8 cellular contexts compared by ENCODE assay signal in the genomic region with DNA sequence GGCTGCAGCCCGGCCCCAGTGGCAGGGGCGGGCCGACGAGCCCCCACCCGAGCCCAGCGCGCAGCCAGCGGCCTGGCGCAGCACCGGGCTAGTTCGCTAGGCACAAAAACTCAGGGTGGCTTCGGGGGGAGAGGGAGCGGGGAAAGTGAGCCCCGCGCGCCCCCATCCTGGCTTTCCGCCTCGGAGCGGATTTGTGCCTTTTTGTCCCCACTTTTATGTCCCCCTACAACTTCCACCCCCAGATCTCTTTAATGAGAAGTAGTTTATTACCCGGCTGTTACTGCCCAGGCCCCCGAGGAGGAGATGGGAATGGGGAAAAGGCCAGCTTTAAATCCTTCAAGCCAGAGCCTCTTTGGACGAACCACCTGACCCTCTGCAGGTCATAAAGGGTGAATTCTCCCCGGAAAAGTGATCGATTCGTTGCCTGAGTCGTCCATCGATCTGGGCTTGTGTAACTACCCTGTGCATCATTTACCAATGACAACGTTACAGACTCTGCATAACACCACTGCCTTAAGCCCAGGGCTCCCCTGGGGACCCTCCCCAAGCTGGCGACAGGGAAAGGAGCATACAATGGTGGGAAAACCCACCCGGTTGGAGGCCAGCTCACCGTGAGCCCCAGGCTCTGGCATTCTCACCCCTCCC. TPM values are rescaled to one million over a fixed set of nuclear protein-coding genes. Genes with fewer than 3 reads are reported as not detected.
DNase-seq lines count a peak whose midpoint lies in the region; ATAC-seq and TF ChIP-seq lines count a peak whose summit lies in the region.
"Had no signal": no experiment of that assay in that cellular context is flagged by ENCODE, and none has a peak within 500 bp of the region (broad histone marks: within the 10 kb centered on the region; RNA-seq: fewer than 3 reads in every experiment).

No MANE protein-coding gene starts in this region.

- H3K36me3 ChIP-seq in IMR-90 (ENCODE audit: control insufficient read depth, insufficient read depth, low read length) (no peaks in the 10 kb centered on the region), liver (ENCODE audit: control insufficient read depth in 4 of 4, insufficient read depth in 3 of 4, low read depth in 1 of 4, low read length in 3 of 4) (no peaks in the 10 kb centered on the region)

- POLR2A ChIA-PET in IMR-90 (lab: Charles Lee; ENCODE audit: unreplicated experiment), result no interaction called here

- CTCF ChIA-PET in IMR-90 (lab: Yijun Ruan, JAX), result interaction anchor here (1.0 kb wide), 1 partner anchor 143 kb away, joined by 4 read pairs; no protein-coding TSS in a partner anchor

- TF ChIP-seq CTCF in IMR-90 (conservative IDR thresholded peaks at IDR 0.05; ENCODE audit: low read depth, low read length) (no peak), astrocyte of the spinal cord (IDR thresholded peaks at IDR 0.05; ENCODE audit: low read depth, low read length) (no peak), liver (IDR thresholded peaks at IDR 0.05; ENCODE audit: low read depth, low read length, missing input control) (no peak)

- H3K9me3 ChIP-seq in IMR-90 (ENCODE audit: control insufficient read depth, insufficient read depth, low read length), result no peaks in the 10 kb centered on the region
- no peaks in the 10 kb centered on the region for H3K9me3 ChIP-seq in liver (ENCODE audit: control insufficient read depth in 4 of 4, low read length in 3 of 4)

- peak overlapping the region; percentile 50; the same call in 1 of the 2 replicates for H2AK5ac ChIP-seq in IMR-90 (ENCODE audit: low read depth, low read length)

- peak overlapping the region; percentile 51 for H3K4me2 ChIP-seq in IMR-90 (ENCODE audit: low read depth, low read length)

- no peak for TF ChIP-seq RAD21 in IMR-90 (IDR thresholded peaks at IDR 0.05; ENCODE audit: low read length)
- peak in 1 of 2 donors; percentile 43 for TF ChIP-seq RAD21 in liver (IDR thresholded peaks at IDR 0.05)

- H2BK120ac ChIP-seq in IMR-90 (ENCODE audit: low read depth, low read length), result no peak overlapping the region

- H3K4ac ChIP-seq in IMR-90 (ENCODE audit: low read depth, low read length), result peak overlapping the region; percentile 42

- H4K20me1 ChIP-seq in IMR-90 (ENCODE audit: insufficient read depth, low read length), result no peaks in the 10 kb centered on the region

- H3K9ac ChIP-seq in IMR-90 (ENCODE audit: low read depth, low read length), result 0 out of 2 replicates have a peak overlapping the region, but pooled peaks have one; percentile 11
- no peak overlapping the region for H3K9ac ChIP-seq in liver (ENCODE audit: low read depth in 1 of 2, low read length in 2 of 2)

- peaks cover 7 to 40% of the 10 kb centered on the region in 2 experiments; a peak in 3 of 4 replicates for H3K79me1 ChIP-seq in IMR-90 (ENCODE audit: low read depth in 1 of 2, low read length in 2 of 2)

- H3K27me3 Mint-ChIP-seq in stimulated activated naive B cell treated with anti-CD40 and anti-IgM and Interleukin-4, amounts not matched to agents 10 μg/mL and 1 μg/mL and 100 μg/mL, for 72 hours, result peaks cover 44 to 47% of the 10 kb centered on the region in 2 donors

- H3K4me1 Mint-ChIP-seq in stimulated activated naive B cell treated with anti-CD40 and anti-IgM and Interleukin-4, amounts not matched to agents 10 μg/mL and 1 μg/mL and 100 μg/mL, for 72 hours, result peaks cover 11 to 17% of the 10 kb centered on the region in 2 donors

- no TSS peak for BruUV-seq in IMR-90 (replicated peaks; lab: Mats Ljungman, UMichigan)

- peak overlapping the region; percentile 28; the same call in 1 of the 2 replicates for H2BK20ac ChIP-seq in IMR-90 (ENCODE audit: low read depth, low read length)

- no peaks in the 10 kb centered on the region for H3K9me3 Mint-ChIP-seq in stimulated activated naive B cell treated with anti-CD40 and anti-IgM and Interleukin-4, amounts not matched to agents 10 μg/mL and 1 μg/mL and 100 μg/mL, for 72 hours

- no peak for TF ChIP-seq POLR2A in IMR-90 (IDR thresholded peaks at IDR 0.05; ENCODE audit: low read depth, low read length)

- ATAC-seq in IMR-90 (ENCODE audit: low read depth) (no peak; the same call in 1 of the 2 replicates), GM19397 (IDR thresholded peaks at IDR 0.05; ENCODE audit: unreplicated experiment) (no peak)
- no peak for ATAC-seq in stimulated activated naive B cell treated with anti-CD40 and anti-IgM and Interleukin-4, amounts not matched to agents 10 μg/mL and 1 μg/mL and 100 μg/mL, for 72 hours (replicated peaks)

- H4K8ac ChIP-seq in IMR-90 (ENCODE audit: low read depth in 2 of 2, low read length in 2 of 2), result peak overlapping the region in 1 of 2 experiments; percentile 51; a peak in 1 of 4 replicates

- peak overlapping the region; percentile 31 for H2AK9ac ChIP-seq in IMR-90 (replicated peaks; ENCODE audit: low read depth, low read length, poor library complexity)

- 0 out of 2 replicates have a peak overlapping the region, but pooled peaks have one; percentile 46 for H3K14ac ChIP-seq in IMR-90 (replicated peaks; ENCODE audit: low read depth, low read length)

- no peak overlapping the region; the same call in 1 of the 2 replicates for H3K18ac ChIP-seq in IMR-90 (ENCODE audit: low read depth, low read length)

- H3K4me3 Mint-ChIP-seq in stimulated activated naive B cell treated with anti-CD40 and anti-IgM and Interleukin-4, amounts not matched to agents 10 μg/mL and 1 μg/mL and 100 μg/mL, for 72 hours, result peak overlapping the region; percentile 23 to 62

- no peak overlapping the region for H3K27ac ChIP-seq in IMR-90 (ENCODE audit: insufficient read depth, low read length)
- peak overlapping the region; percentile 51 to 57 for H3K27ac ChIP-seq in liver (ENCODE audit: low read depth in 1 of 2, low read length in 2 of 2)

- in situ Hi-C loops in IMR-90 (cut with MboI; ENCODE audit: low sequenced_read_pairs) (loop anchor here (5.0 to 10.0 kb wide), 2 partner anchors 139 to 261 kb away; no protein-coding TSS in a partner anchor), astrocyte of the spinal cord (cut with HindIII; ENCODE audit: low sequenced_read_pairs) (no loop called here)

- H4K5ac ChIP-seq in IMR-90 (ENCODE audit: low read depth, low read length), result no peak overlapping the region; the same call in 1 of the 2 replicates

- H3K27ac Mint-ChIP-seq in stimulated activated naive B cell treated with anti-CD40 and anti-IgM and Interleukin-4, amounts not matched to agents 10 μg/mL and 1 μg/mL and 100 μg/mL, for 72 hours, result no peak overlapping the region

- H3K27me3 ChIP-seq in IMR-90 (ENCODE audit: control insufficient read depth, insufficient read depth, low read length) (no peaks in the 10 kb centered on the region), liver (ENCODE audit: control insufficient read depth in 4 of 4, insufficient read depth in 4 of 4, low read length in 3 of 4) (no peaks in the 10 kb centered on the region)

- DNase-seq in IMR-90 (no peak), astrocyte of the spinal cord (ENCODE audit: low read depth, low spot score) (no peak), kidney glomerular epithelial cell (lab: John Stamatoyannopoulos, UW) (no peak), HuH-7 (ENCODE audit: low spot score) (no peak)
- DNase-seq in stimulated activated naive B cell treated with anti-CD40 and anti-IgM and Interleukin-4, amounts not matched to agents 10 μg/mL and 1 μg/mL and 100 μg/mL, for 72 hours, result no peak
- DNase-seq: NCI-H1417 treated with DMSO at 0.1 percent for 48 hours had no signal

- dilution Hi-C loops in IMR-90 (cut with HindIII; ENCODE audit: low sequenced_read_pairs, unreplicated experiment), result loop anchor here (25.0 kb wide), 1 partner anchor 144 kb away; no protein-coding TSS in a partner anchor

- peaks cover 11% of the 10 kb centered on the region for H3K9me1 ChIP-seq in IMR-90 (ENCODE audit: insufficient read depth, low read length)

- intact Hi-C loops in IMR-90 (cut with micrococcal nuclease), result loop anchor here (5.0 kb wide), 1 partner anchor 259 kb away; no protein-coding TSS in a partner anchor

- no peak overlapping the region for H2BK5ac ChIP-seq in IMR-90 (ENCODE audit: low read depth, low read length, poor library complexity, severe bottlenecking)

- no peaks in the 10 kb centered on the region for H3K36me3 Mint-ChIP-seq in stimulated activated naive B cell treated with anti-CD40 and anti-IgM and Interleukin-4, amounts not matched to agents 10 μg/mL and 1 μg/mL and 100 μg/mL, for 72 hours

- H3K23ac ChIP-seq in IMR-90 (ENCODE audit: low read depth, low read length), result peak overlapping the region; percentile 41; the same call in 1 of the 2 replicates

- H3K4me3 ChIP-seq in IMR-90 (ENCODE audit: insufficient read depth, low read depth, low read length), result peak overlapping the region; percentile 92
- peak overlapping the region; percentile 75 for H3K4me3 ChIP-seq in astrocyte of the spinal cord (ENCODE audit: low read depth, low read length)
- H3K4me3 ChIP-seq in liver (ENCODE audit: low read depth in 1 of 3, low read length in 3 of 3), result peak overlapping the region in 2 of 3 donors; percentile 70 to 78

- no peak overlapping the region for H2BK15ac ChIP-seq in IMR-90 (ENCODE audit: low read depth, low read length)

- no peak overlapping the region for H4K91ac ChIP-seq in IMR-90 (ENCODE audit: insufficient read depth, low read depth, low read length)

- H3K4me1 ChIP-seq in IMR-90 (ENCODE audit: control insufficient read depth, insufficient read depth, low read length) (peaks cover 25% of the 10 kb centered on the region), liver (ENCODE audit: control insufficient read depth in 4 of 4, insufficient read depth in 4 of 4, low read length in 3 of 4) (peaks cover 2 to 29% (median 27%) of the 10 kb centered on the region in 4 donors)

- 40% methylated on average over 1 of the region's 31 CpGs; no CpG with 5 or more reads in 1 of the 2 experiments for WGBS in IMR-90 (ENCODE audit: extremely low coverage in 2 of 2, insufficient read length in 1 of 2), 2 experiments
- 5% methylated on average over 31 of the region's 31 CpGs for WGBS in liver

- 0 out of 2 replicates have a peak overlapping the region, but pooled peaks have one; percentile 4 for H3K56ac ChIP-seq in IMR-90 (ENCODE audit: extremely low read depth, insufficient read depth, low read length)

- peak overlapping the region; percentile 68 for H2AFZ ChIP-seq in IMR-90 (replicated peaks; ENCODE audit: low read length, poor library complexity)

TF ChIP-seq in IMR-90, 13 proteins besides CTCF, POLR2A, EP300 and RAD21:
- no peak for TF ChIP-seq RCOR1 (IDR thresholded peaks at IDR 0.05; ENCODE audit: insufficient replicate concordance, low read length)

TF ChIP-seq in liver, 16 proteins besides CTCF, POLR2A, EP300 and RAD21 (continues in another document):
- peak; percentile 50 for TF ChIP-seq NR2F2 (IDR thresholded peaks at IDR 0.05)
- TF ChIP-seq GABPA (IDR thresholded peaks at IDR 0.05 in 1 of 2, conservative IDR thresholded peaks at IDR 0.05 in 1 of 2), result no peak
- peak; percentile 35 for TF ChIP-seq TAF1 (conservative IDR thresholded peaks at IDR 0.05)
- peak; percentile 64 for TF ChIP-seq SP1 (IDR thresholded peaks at IDR 0.05)
- TF ChIP-seq YY1 (IDR thresholded peaks at IDR 0.05), result peak; percentile 37
- TF ChIP-seq HNF4G (IDR thresholded peaks at IDR 0.05), result no peak

RNA-seq across cellular contexts. Expression of a gene that starts 0.6 kb away (rescaled TPM):
- 6.3 and 6.7 TPM in 2 replicates for total RNA-seq in IMR-90 (2012; rRNA removed)
- 23.0 and 26.3 TPM in 2 replicates for polyA plus RNA-seq in IMR-90 (2012; rRNA removed)
- 10.2 and 16.7 TPM in 2 replicates for polyA plus RNA-seq in IMR-90 (2012; cell fraction: cytosol; rRNA removed)
- 51.9 and 61.4 TPM in 2 replicates for polyA plus RNA-seq in IMR-90 (2012; cell fraction: nucleus; rRNA removed; ENCODE audit: low replicate concordance)
- 1 to 10 TPM; 4.5 to 5.5 TPM for total RNA-seq in liver
- polyA plus RNA-seq in liver, result 1 to 10 TPM in 1 of 2 donors, under 1 TPM in 1; 0.82 to 3.3 TPM
